ENCODE assay signal across 1 cellular context in the genomic region with DNA sequence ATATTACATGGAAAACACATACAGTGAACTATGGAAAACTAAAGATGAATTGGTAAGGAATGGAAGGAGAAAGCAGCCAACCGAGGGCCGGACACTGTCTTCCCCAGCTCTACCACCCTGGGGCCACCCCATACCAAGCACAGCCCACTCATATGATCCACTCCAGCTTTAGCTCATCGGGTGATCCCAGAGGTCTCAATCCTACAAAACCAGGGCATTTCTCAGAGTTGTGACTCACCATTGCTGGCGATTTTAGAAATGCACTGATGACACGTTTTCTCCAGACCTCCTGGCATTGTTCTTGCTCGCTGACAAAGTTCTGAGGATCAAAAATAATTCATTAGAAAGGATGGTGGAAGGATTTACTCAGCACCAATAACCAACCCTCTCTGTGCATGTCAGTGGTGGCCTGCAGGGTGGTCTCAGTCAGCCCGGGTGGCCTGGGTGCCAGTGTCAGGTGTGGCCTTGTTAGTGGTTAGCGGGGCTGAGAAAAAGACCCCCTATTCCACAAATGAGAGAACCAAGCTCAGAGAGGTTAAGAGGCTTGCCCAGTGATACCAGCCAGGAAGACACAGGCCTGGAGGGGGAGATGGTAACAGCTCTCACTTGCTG.
TF ChIP-seq lines count a peak whose summit lies in the region.

No MANE protein-coding gene starts in this region.

TF ChIP-seq in endothelial cell of umbilical vein, 7 proteins besides CTCF, POLR2A, EP300 and RAD21:
- TF ChIP-seq JUN (IDR thresholded peaks at IDR 0.05; ENCODE audit: borderline replicate concordance, insufficient read depth, insufficient read length, low read depth): peak; percentile 19
- no peak for TF ChIP-seq GATA2 (IDR thresholded peaks at IDR 0.05; ENCODE audit: insufficient read depth, insufficient read length, low read depth, low read length)
- TF ChIP-seq EZH2 (IDR thresholded peaks at IDR 0.05; ENCODE audit: borderline replicate concordance, low read depth, low read length, severe bottlenecking): no peak
